In the genomic region with DNA sequence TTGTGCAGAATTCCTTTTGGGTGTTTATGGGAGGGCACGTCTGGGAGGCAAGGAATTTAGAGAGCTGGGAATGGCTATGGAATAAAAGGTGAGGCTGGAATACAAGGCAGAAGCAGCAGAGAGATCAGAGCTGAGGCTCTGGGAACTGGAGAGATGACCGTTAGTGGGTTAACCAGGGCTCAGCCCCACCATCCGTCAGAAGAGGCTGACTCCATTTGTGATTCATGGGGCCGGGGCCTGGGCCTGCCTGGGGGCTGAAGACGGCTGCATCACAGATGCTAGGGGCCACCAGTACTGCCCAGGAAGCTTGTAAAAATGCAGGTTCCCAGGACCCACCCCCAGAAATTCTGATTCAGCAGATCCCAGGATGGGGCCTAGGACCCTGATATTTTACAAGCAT, we compare ENCODE assay signal across 4 cellular contexts.
"Had no signal": no experiment of that assay in that cellular context is flagged by ENCODE, and none has a peak within 500 bp of the region (broad histone marks: within the 10 kb centered on the region; RNA-seq: fewer than 3 reads in every experiment).

No MANE protein-coding gene starts in this region.

- H3K4me3 Mint-ChIP-seq: GM23338, H9 had no signal

- H3K27ac Mint-ChIP-seq: GM23338 had no signal

- ATAC-seq: GM23338 had no signal

- H3K4me3 ChIP-seq: GM23338 had no signal

- DNase-seq: H9, HCEC 1CT, IMR-90 had no signal

- H3K9me3 Mint-ChIP-seq: H9 had no signal
